ENCODE assay signal across 26 cellular contexts in the genomic region with DNA sequence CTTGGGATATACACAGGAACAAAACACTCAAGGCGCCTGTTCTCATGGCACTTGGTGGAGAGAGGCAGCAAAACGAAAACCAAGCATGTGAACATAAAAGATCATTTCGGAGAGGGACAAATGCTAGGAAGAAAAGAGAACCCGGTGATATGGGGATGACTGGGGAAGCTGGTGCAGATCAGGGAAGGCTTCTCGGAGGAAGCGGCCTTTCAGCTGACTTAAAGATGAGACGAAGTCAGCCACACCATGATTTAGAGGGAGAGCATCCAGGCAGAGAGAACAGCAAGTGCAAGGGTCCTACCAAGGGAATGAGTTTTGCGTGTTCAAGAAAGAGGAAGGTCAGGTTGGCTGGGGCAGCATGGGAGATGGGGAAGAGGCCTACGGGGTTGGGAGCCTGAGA.
"Had no signal": no experiment of that assay in that cellular context is flagged by ENCODE, and none has a peak within 500 bp of the region (broad histone marks: within the 10 kb centered on the region; RNA-seq: fewer than 3 reads in every experiment).

No MANE protein-coding gene starts in this region.

- H3K27ac Mint-ChIP-seq: activated CD4-positive, alpha-beta memory T cell treated with anti-CD3 and anti-CD28 coated beads for 36 hours; activated CD4-positive, alpha-beta T cell treated with anti-CD3 and anti-CD28 coated beads for 36 hours; activated CD4-positive, alpha-beta T cell treated with anti-CD3 and anti-CD28 coated beads, Interleukin-2, amount 10 ng/mL, durations not matched to agents 24 days and 14 days; activated CD8-positive, alpha-beta memory T cell treated with anti-CD3 and anti-CD28 coated beads, Interleukin-2, amount 10 ng/mL, durations not matched to agents 7 days and 5 days; activated CD8-positive, alpha-beta T cell treated with anti-CD3 and anti-CD28 coated beads, Interleukin-2, amount 10 ng/mL, durations not matched to agents 7 days and 5 days; activated naive CD4-positive, alpha-beta T cell treated with anti-CD3 and anti-CD28 coated beads, Interleukin-2, amount 10 ng/mL, durations not matched to agents 7 days and 5 days; activated naive CD8-positive, alpha-beta T cell; activated T-helper 1 cell treated with anti-CD3 and anti-CD28 coated beads, Interleukin-12 subunit alpha, Interleukin-12 subunit beta, Interleukin-2, Interleukin-4 antibody, amounts not matched to agents 30 ng/mL and 10 ng/mL and 1 ng/mL, durations not matched to agents 14 hours and 24 hours and 36 hours; activated T-helper 2 cell treated with anti-CD3 and anti-CD28 coated beads, Interferon-gamma antibody, Interleukin-2, Interleukin-4, amounts not matched to agents 10 μg/mL and 5 μg/mL and 100 μg/mL, durations not matched to agents 14 hours and 24 hours and 36 hours had no signal

- H3K4me3 ChIP-seq: body of pancreas, cardiac muscle cell, colonic mucosa, esophagus squamous epithelium, gastroesophageal sphincter had no signal

- DNase-seq: activated CD4-positive, alpha-beta memory T cell treated with anti-CD3 and anti-CD28 coated beads for 36 hours; activated CD4-positive, alpha-beta T cell treated with anti-CD3 and anti-CD28 coated beads for 36 hours; activated CD4-positive, alpha-beta T cell treated with anti-CD3 and anti-CD28 coated beads, Interleukin-2, amount 10 ng/mL, durations not matched to agents 24 days and 14 days; activated CD4-positive, CD25-positive, alpha-beta regulatory T cell; activated CD4-positive, CD25-positive, alpha-beta regulatory T cell treated with anti-CD3 and anti-CD28 coated beads, Interleukin-2, amount 50 U/mL, for 72 hours; activated CD8-positive, alpha-beta memory T cell treated with anti-CD3 and anti-CD28 coated beads, Interleukin-2, amount 10 ng/mL, durations not matched to agents 7 days and 5 days; activated CD8-positive, alpha-beta memory T cell treated with anti-CD3 and anti-CD28 coated beads, Interleukin-2, amount 50 U/mL, for 4 hours; activated CD8-positive, alpha-beta T cell treated with anti-CD3 and anti-CD28 coated beads, Interleukin-2, amount 10 ng/mL, durations not matched to agents 7 days and 5 days; activated effector memory CD4-positive, alpha-beta T cell treated with anti-CD3 and anti-CD28 coated beads, Interleukin-2, amount 50 U/mL, for 16 hours; activated naive CD4-positive, alpha-beta T cell treated with anti-CD3 and anti-CD28 coated beads, Interleukin-2, amount 10 ng/mL, durations not matched to agents 7 days and 5 days; activated T-cell treated with anti-CD3 and anti-CD28 coated beads, Interleukin-2, amount 50 U/mL, for 1 hour; activated T-cell treated with anti-CD3 and anti-CD28 coated beads, Interleukin-2, amount 50 U/mL, for 48 hours; amniotic stem cell; aorta; body of pancreas; central memory CD4-positive, alpha-beta T cell; colonic mucosa; effector CD8-positive, alpha-beta T cell; esophagus squamous epithelium; foreskin melanocyte; T-helper 2 cell had no signal

- H3K36me3 Mint-ChIP-seq: activated CD4-positive, alpha-beta memory T cell treated with anti-CD3 and anti-CD28 coated beads for 36 hours; activated CD8-positive, alpha-beta memory T cell treated with anti-CD3 and anti-CD28 coated beads, Interleukin-2, amount 10 ng/mL, durations not matched to agents 7 days and 5 days; activated naive CD4-positive, alpha-beta T cell treated with anti-CD3 and anti-CD28 coated beads, Interleukin-2, amount 10 ng/mL, durations not matched to agents 7 days and 5 days; activated naive CD8-positive, alpha-beta T cell had no signal

- H3K4me3 Mint-ChIP-seq: activated CD4-positive, alpha-beta memory T cell treated with anti-CD3 and anti-CD28 coated beads for 36 hours; activated CD4-positive, alpha-beta T cell treated with anti-CD3 and anti-CD28 coated beads for 36 hours; activated CD4-positive, alpha-beta T cell treated with anti-CD3 and anti-CD28 coated beads, Interleukin-2, amount 10 ng/mL, durations not matched to agents 24 days and 14 days; activated CD8-positive, alpha-beta memory T cell treated with anti-CD3 and anti-CD28 coated beads, Interleukin-2, amount 10 ng/mL, durations not matched to agents 7 days and 5 days; activated CD8-positive, alpha-beta T cell treated with anti-CD3 and anti-CD28 coated beads, Interleukin-2, amount 10 ng/mL, durations not matched to agents 7 days and 5 days; activated naive CD4-positive, alpha-beta T cell treated with anti-CD3 and anti-CD28 coated beads, Interleukin-2, amount 10 ng/mL, durations not matched to agents 7 days and 5 days; activated naive CD8-positive, alpha-beta T cell; activated T-helper 1 cell treated with anti-CD3 and anti-CD28 coated beads, Interleukin-12 subunit alpha, Interleukin-12 subunit beta, Interleukin-2, Interleukin-4 antibody, amounts not matched to agents 30 ng/mL and 10 ng/mL and 1 ng/mL, durations not matched to agents 14 hours and 24 hours and 36 hours had no signal

- H3K9me3 Mint-ChIP-seq: activated CD4-positive, alpha-beta memory T cell treated with anti-CD3 and anti-CD28 coated beads for 36 hours; activated CD4-positive, alpha-beta T cell treated with anti-CD3 and anti-CD28 coated beads, Interleukin-2, amount 10 ng/mL, durations not matched to agents 24 days and 14 days; activated naive CD4-positive, alpha-beta T cell treated with anti-CD3 and anti-CD28 coated beads, Interleukin-2, amount 10 ng/mL, durations not matched to agents 7 days and 5 days; activated T-helper 1 cell treated with anti-CD3 and anti-CD28 coated beads, Interleukin-12 subunit alpha, Interleukin-12 subunit beta, Interleukin-2, Interleukin-4 antibody, amounts not matched to agents 30 ng/mL and 10 ng/mL and 1 ng/mL, durations not matched to agents 14 hours and 24 hours and 36 hours; activated T-helper 2 cell treated with anti-CD3 and anti-CD28 coated beads, Interferon-gamma antibody, Interleukin-2, Interleukin-4, amounts not matched to agents 10 μg/mL and 5 μg/mL and 100 μg/mL, durations not matched to agents 14 hours and 24 hours and 36 hours had no signal
